Comparison of ENCODE assay signal across 10 cellular contexts in genomic region chr7:50404392-50404791, GRCh38. TPM values are rescaled to one million over a fixed set of nuclear protein-coding genes. Genes with fewer than 3 reads are reported as not detected.
DNase-seq lines count a peak whose midpoint lies in the region; ATAC-seq and TF ChIP-seq lines count a peak whose summit lies in the region.
"Had no signal": no experiment of that assay in that cellular context is flagged by ENCODE, and none has a peak within 500 bp of the region (broad histone marks: within the 10 kb centered on the region; RNA-seq: fewer than 3 reads in every experiment).

No MANE protein-coding gene starts in this region.

- ATAC-seq in activated CD8-positive, alpha-beta T cell treated with anti-CD3 and anti-CD28 coated beads for 36 hours, result no peak
- ATAC-seq in naive thymus-derived CD8-positive, alpha-beta T cell, result peak in 1 of 2 donors; percentile 30
- no peak for ATAC-seq in HG03571 (IDR thresholded peaks at IDR 0.05; ENCODE audit: unreplicated experiment)

- peaks cover 55% of the 10 kb centered on the region for H3K36me3 ChIP-seq in DOHH2 (ENCODE audit: control insufficient read depth, low read length)

- H3K9me2 ChIP-seq in DOHH2 (replicated peaks; ENCODE audit: control insufficient read depth, low read length), result no peaks in the 10 kb centered on the region

- no peaks in the 10 kb centered on the region for H3K27me3 Mint-ChIP-seq in activated CD8-positive, alpha-beta T cell treated with anti-CD3 and anti-CD28 coated beads for 36 hours
- no peaks in the 10 kb centered on the region for H3K27me3 Mint-ChIP-seq in naive thymus-derived CD8-positive, alpha-beta T cell

- CTCF ChIA-PET in HEK293T (lab: Yijun Ruan, JAX), result no interaction called here
- CTCF ChIA-PET in activated CD8-positive, alpha-beta T cell treated with anti-CD3 and anti-CD28 coated beads for 36 hours (lab: Charles Lee), result interaction anchor here (0.6 to 1.5 kb wide), 5 partner anchors 10 to 260 kb away, joined by 3 to 5 read pairs (median 3); no protein-coding TSS in a partner anchor

- POLR2A ChIA-PET in HEK293T (lab: Yijun Ruan, JAX), result no interaction called here
- POLR2A ChIA-PET in activated CD8-positive, alpha-beta T cell treated with anti-CD3 and anti-CD28 coated beads for 36 hours (lab: Charles Lee), result no interaction called here
- POLR2A ChIA-PET in naive thymus-derived CD8-positive, alpha-beta T cell (lab: Charles Lee), result interaction anchor here (1.1 to 1.9 kb wide), 3 partner anchors 9 to 18 kb away, joined by 3 to 4 read pairs (median 3); no protein-coding TSS in a partner anchor

- no peaks in the 10 kb centered on the region for H3K9me3 Mint-ChIP-seq in activated CD8-positive, alpha-beta T cell treated with anti-CD3 and anti-CD28 coated beads for 36 hours
- no peaks in the 10 kb centered on the region for H3K9me3 Mint-ChIP-seq in naive thymus-derived CD8-positive, alpha-beta T cell

- peaks cover 90% of the 10 kb centered on the region for H3K4me1 Mint-ChIP-seq in activated CD8-positive, alpha-beta T cell treated with anti-CD3 and anti-CD28 coated beads for 36 hours (ENCODE audit: low read depth)
- peaks cover 33 to 86% (median 78%) of the 10 kb centered on the region in 4 donors for H3K4me1 Mint-ChIP-seq in naive thymus-derived CD8-positive, alpha-beta T cell

- H3K36me3 Mint-ChIP-seq in activated CD8-positive, alpha-beta T cell treated with anti-CD3 and anti-CD28 coated beads for 36 hours (ENCODE audit: low read depth), result peaks cover 57% of the 10 kb centered on the region
- peaks cover 6 to 51% (median 21%) of the 10 kb centered on the region in 3 donors for H3K36me3 Mint-ChIP-seq in naive thymus-derived CD8-positive, alpha-beta T cell

- no peaks in the 10 kb centered on the region for H3K9me3 ChIP-seq in DOHH2 (ENCODE audit: control insufficient read depth, insufficient read depth, low read length)

- no peaks in the 10 kb centered on the region for H3K79me2 ChIP-seq in DOHH2 (ENCODE audit: control insufficient read depth, low read length)

- H3K4me3 ChIP-seq in DOHH2 (ENCODE audit: low read length), result no peak overlapping the region

- DNase-seq in HEK293T (ENCODE audit: extremely low spot score) (peak; percentile 15), anterior cingulate cortex (lab: John Stamatoyannopoulos, UW) (no peak), NCI-H510A treated with DMSO at 0.1 percent for 48 hours (lab: John Stamatoyannopoulos, UW) (no peak)
- no peak for DNase-seq in activated CD8-positive, alpha-beta T cell treated with anti-CD3 and anti-CD28 coated beads for 36 hours
- DNase-seq in naive thymus-derived CD8-positive, alpha-beta T cell, result no peak
- DNase-seq: DMS153; effector memory CD4-positive, alpha-beta T cell; stimulated activated CD4-positive, alpha-beta T cell treated with anti-CD3 and anti-CD28 coated beads, Interleukin-2, amount 100 ng/mL, for 48 hours had no signal

- H3K27me3 ChIP-seq in DOHH2 (ENCODE audit: control insufficient read depth, low read length), result no peaks in the 10 kb centered on the region

- H3K4me1 ChIP-seq in DOHH2 (ENCODE audit: control insufficient read depth, low read length), result peaks cover 51% of the 10 kb centered on the region

- H3K4me2 ChIP-seq in DOHH2 (ENCODE audit: low read length), result no peak overlapping the region

- H3K27ac Mint-ChIP-seq in activated CD8-positive, alpha-beta T cell treated with anti-CD3 and anti-CD28 coated beads for 36 hours, result peak overlapping the region; percentile 40
- peak overlapping the region in 9 of 10 donors; percentile 3 to 84 (median 63) for H3K27ac Mint-ChIP-seq in naive thymus-derived CD8-positive, alpha-beta T cell

- TF ChIP-seq CTCF in DOHH2 (IDR thresholded peaks at IDR 0.05; ENCODE audit: low read depth, low read length, poor library complexity, severe bottlenecking), result peak; percentile 40
- TF ChIP-seq CTCF in activated CD8-positive, alpha-beta T cell treated with anti-CD3 and anti-CD28 coated beads for 36 hours (IDR thresholded peaks at IDR 0.05), result no peak

- no peak overlapping the region for H3K27ac ChIP-seq in DOHH2 (ENCODE audit: low read depth, low read length)

- H3F3A ChIP-seq in DOHH2 (ENCODE audit: control insufficient read depth, insufficient read depth), result peaks cover 51% of the 10 kb centered on the region

- no peak overlapping the region for H3K4me3 Mint-ChIP-seq in activated CD8-positive, alpha-beta T cell treated with anti-CD3 and anti-CD28 coated beads for 36 hours
- H3K4me3 Mint-ChIP-seq in naive thymus-derived CD8-positive, alpha-beta T cell, result no peak overlapping the region

- 0 out of 2 replicates have a peak, but pooled peaks cover 14% of the 10 kb centered on the region for H4K20me1 ChIP-seq in DOHH2 (ENCODE audit: control insufficient read depth, insufficient read depth, low read depth, low read length)

- intact Hi-C loops in activated CD8-positive, alpha-beta T cell treated with anti-CD3 and anti-CD28 coated beads for 36 hours (cut with micrococcal nuclease), result no loop called here

TF ChIP-seq in HEK293T, 16 proteins besides CTCF, POLR2A, EP300 and RAD21:
- no peak for TF ChIP-seq PKNOX1 (IDR thresholded peaks at IDR 0.05)
- TF ChIP-seq ELF4 (IDR thresholded peaks at IDR 0.05), result no peak
- no peak for TF ChIP-seq FOXM1 (IDR thresholded peaks at IDR 0.05; ENCODE audit: borderline replicate concordance)
- no peak for TF ChIP-seq NFRKB (IDR thresholded peaks at IDR 0.05)
- no peak for TF ChIP-seq TARDBP (IDR thresholded peaks at IDR 0.05)
- TF ChIP-seq SUZ12 (IDR thresholded peaks at IDR 0.05), result no peak
- TF ChIP-seq L3MBTL2 (conservative IDR thresholded peaks at IDR 0.05), result no peak

RNA-seq across cellular contexts. Expression of gene FIGNL1, which starts 45.8 kb away (rescaled TPM):
- total RNA-seq in activated CD8-positive, alpha-beta T cell treated with anti-CD3 and anti-CD28 coated beads for 36 hours, result 10 to 100 TPM; 46.8 to 47.2 TPM
- 10 to 100 TPM; 14.8 to 15.1 TPM for total RNA-seq in naive thymus-derived CD8-positive, alpha-beta T cell
- 10 to 100 TPM in 1 of 3 donors, 1 to 10 TPM in 2; 4.2 to 10.2 (median 7.2) TPM for polyA plus RNA-seq in naive thymus-derived CD8-positive, alpha-beta T cell
